Comparison of ENCODE assay signal across 8 cellular contexts in the genomic region with DNA sequence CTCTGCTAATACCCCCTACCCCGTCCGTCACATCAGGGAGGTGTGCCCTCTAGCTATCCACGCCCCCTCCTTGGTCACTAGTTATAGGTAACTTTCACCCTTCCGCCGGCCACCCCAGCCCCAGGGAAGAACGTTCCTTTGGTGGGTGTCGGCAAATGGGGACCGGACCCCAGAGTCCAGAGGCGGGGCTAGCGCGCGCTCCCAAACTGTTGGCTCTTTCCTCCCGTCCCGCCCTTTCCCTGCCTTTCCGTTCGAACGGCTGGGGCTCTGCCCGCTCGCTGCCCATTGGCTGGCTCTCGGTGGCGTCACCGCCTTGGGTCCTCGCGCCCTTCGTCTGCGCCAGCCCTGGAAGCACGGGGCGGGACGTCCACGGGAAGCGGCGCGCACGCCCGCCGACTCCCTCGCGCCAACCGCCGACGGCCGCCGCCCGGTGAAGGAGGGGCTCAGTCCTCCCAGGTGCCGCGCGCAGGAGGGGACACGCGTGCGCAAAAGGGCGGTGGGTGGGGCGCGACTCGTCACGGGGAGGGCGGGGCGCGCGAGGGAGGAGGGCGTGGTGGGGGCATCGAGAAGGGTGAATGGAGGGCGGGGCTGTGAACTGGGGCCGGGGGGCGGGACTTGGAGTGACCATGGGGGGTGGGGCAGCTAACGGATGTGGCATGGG. TPM values are rescaled to one million over a fixed set of nuclear protein-coding genes. Genes with fewer than 3 reads are reported as not detected.
DNase-seq lines count a peak whose midpoint lies in the region; ATAC-seq and TF ChIP-seq lines count a peak whose summit lies in the region.

No MANE protein-coding gene starts in this region.

- DNase-seq in GM13977 (ENCODE audit: low spot score) (peak; percentile 100), NCI-H146 (lab: John Stamatoyannopoulos, UW) (peak; percentile 97), T follicular helper cell (ENCODE audit: low read depth) (peak; percentile 96), adrenal gland (peak; percentile 98), heart right ventricle (peak; percentile 97 to 99), posterior vena cava (ENCODE audit: low spot score) (peak; percentile 99), upper lobe of left lung (peak; percentile 98 to 100)

- H3K36me3 ChIP-seq in adrenal gland (replicated peaks in 1 of 2) (peaks cover 0 to 32% of the 10 kb centered on the region in 2 donors), heart right ventricle (peaks cover 0 to 33% (median 21%) of the 10 kb centered on the region in 9 donors), upper lobe of left lung (peaks cover 6 to 32% (median 21%) of the 10 kb centered on the region in 4 donors)

- intact Hi-C loops in adrenal gland (cut with DNase I) (loop anchor here in 1 of 2 donors (10.0 kb wide), 1 partner anchor 1675 kb away; a partner anchor contains a TSS), heart right ventricle (cut with DNase I) (loop anchor here in 5 of 10 donors (1.0 to 10.0 kb wide), 5 partner anchors 8 to 1745 kb away; a partner anchor contains a TSS), posterior vena cava (cut with DNase I) (no loop called here)

- H3K4me1 ChIP-seq in adrenal gland (replicated peaks in 1 of 2) (peaks cover 7 to 22% of the 10 kb centered on the region in 2 donors), heart right ventricle (peaks cover 5 to 29% (median 19%) of the 10 kb centered on the region in 9 donors), upper lobe of left lung (peaks cover 13 to 27% (median 16%) of the 10 kb centered on the region in 4 donors)

- WGBS in adrenal gland, 4 donors = 0 to 1% (median 1%) methylated on average over 23 to 62 of the region's 65 CpGs
- WGBS in heart right ventricle, 2 donors = 0% methylated on average over 54 to 64 of the region's 65 CpGs
- 0 to 1% methylated on average over 21 to 36 of the region's 65 CpGs for WGBS in upper lobe of left lung, 2 donors

- TF ChIP-seq POLR2A in adrenal gland (IDR thresholded peaks at IDR 0.05) (peak in 1 of 2 donors; percentile 75), upper lobe of left lung (IDR thresholded peaks at IDR 0.05) (peak in 3 of 4 donors; percentile 40 to 72 (median 44))

- in situ Hi-C loops in GM13977 (cut with MboI; ENCODE audit: low pct_unique_long_range_greater_than_20kb, low sequenced_read_pairs, unreplicated experiment) = no loop called here

- H3K4me3 ChIP-seq in adrenal gland (peak overlapping the region in 3 of 4 donors; percentile 44 to 99 (median 98)), heart right ventricle (peak overlapping the region; percentile 74 to 100 (median 99)), upper lobe of left lung (peak overlapping the region; percentile 81 to 99 (median 87))

- peak in 1 of 4 donors; percentile 68 for TF ChIP-seq EP300 in upper lobe of left lung (IDR thresholded peaks at IDR 0.05)

- H3K27ac ChIP-seq in adrenal gland = peak overlapping the region; percentile 72 to 100 (median 95)
- peak overlapping the region; percentile 93 to 100 (median 99) for H3K27ac ChIP-seq in heart right ventricle
- peak overlapping the region; percentile 96 to 99 (median 98) for H3K27ac ChIP-seq in upper lobe of left lung

- ATAC-seq in HG02870 (IDR thresholded peaks at IDR 0.05; ENCODE audit: unreplicated experiment) (peak; percentile 80), heart right ventricle (peak; percentile 90 to 93 (median 91)), upper lobe of left lung (ENCODE audit: low FRiP score in 2 of 2) (peak; percentile 94 to 95)

- H3K9me3 ChIP-seq in adrenal gland (replicated peaks in 1 of 3) (no peaks in the 10 kb centered on the region), heart right ventricle (no peaks in the 10 kb centered on the region), upper lobe of left lung (no peaks in the 10 kb centered on the region)

- TF ChIP-seq CTCF in GM13977 (IDR thresholded peaks at IDR 0.05; ENCODE audit: extremely low read depth, insufficient read depth, missing control alignments) (no peak), adrenal gland (IDR thresholded peaks at IDR 0.05) (no peak), heart right ventricle (IDR thresholded peaks at IDR 0.05) (no peak), upper lobe of left lung (IDR thresholded peaks at IDR 0.05) (no peak)

- H3K27me3 ChIP-seq in adrenal gland = no peaks in the 10 kb centered on the region
- no peaks in the 10 kb centered on the region for H3K27me3 ChIP-seq in heart right ventricle
- no peaks in the 10 kb centered on the region for H3K27me3 ChIP-seq in upper lobe of left lung

RNA-seq across cellular contexts. Expression of a gene that starts 0.6 kb away (rescaled TPM):
- total RNA-seq in adrenal gland (100 to 1,000 TPM in 1 of 8 donors, 10 to 100 TPM in 7; 50.5 to 102 (median 66.6) TPM), heart right ventricle (10 to 100 TPM; 36.2 to 61.2 (median 48.9) TPM), posterior vena cava (10 to 100 TPM; 46.3 to 67.6 TPM), upper lobe of left lung (100 to 1,000 TPM in 1 of 6 donors, 10 to 100 TPM in 5; 61.7 to 150 (median 65.5) TPM)
- polyA plus RNA-seq in adrenal gland (100 to 1,000 TPM in 2 of 3 donors, 10 to 100 TPM in 1; 36.6 to 410 (median 298) TPM), heart right ventricle (100 to 1,000 TPM in 1 of 2 donors, 10 to 100 TPM in 1; 59.5 to 125 TPM)

RNA-seq across cellular contexts. Expression of a gene that starts 7.7 kb away (rescaled TPM):
- 100 to 1,000 TPM; 267 to 437 (median 306) TPM for total RNA-seq in adrenal gland
- polyA plus RNA-seq in adrenal gland = 100 to 1,000 TPM; 212 to 370 (median 213) TPM
- 100 to 1,000 TPM in 9 of 10 donors, 10 to 100 TPM in 1; 99.8 to 132 (median 114) TPM for total RNA-seq in heart right ventricle
- 100 to 1,000 TPM in 1 of 2 donors, 10 to 100 TPM in 1; 94.7 to 161 TPM for polyA plus RNA-seq in heart right ventricle
- total RNA-seq in posterior vena cava = 100 to 1,000 TPM; 107 to 110 TPM
- 100 to 1,000 TPM in 4 of 6 donors, 10 to 100 TPM in 2; 53.4 to 171 (median 112) TPM for total RNA-seq in upper lobe of left lung

RNA-seq across cellular contexts. Expression of a gene that starts 9.7 kb away (rescaled TPM):
- 10 to 100 TPM in 4 of 8 donors, 1 to 10 TPM in 4; 3.6 to 23.9 (median 10.3) TPM for total RNA-seq in adrenal gland
- 10 to 100 TPM in 1 of 3 donors, 1 to 10 TPM in 2; 5.0 to 73.5 (median 8.3) TPM for polyA plus RNA-seq in adrenal gland
- total RNA-seq in heart right ventricle = 1 to 10 TPM; 3.6 to 8.5 (median 5.7) TPM
- polyA plus RNA-seq in heart right ventricle = 10 to 100 TPM in 1 of 2 donors, 1 to 10 TPM in 1; 3.1 to 10.2 TPM
- total RNA-seq in posterior vena cava = 10 to 100 TPM; 15.4 to 19.3 TPM
- total RNA-seq in upper lobe of left lung = 10 to 100 TPM in 5 of 6 donors, 1 to 10 TPM in 1; 8.2 to 57.6 (median 19.5) TPM

RNA-seq across cellular contexts. Expression of a gene that starts 18.6 kb away (rescaled TPM):
- total RNA-seq in adrenal gland (1 to 10 TPM in 6 of 8 donors, under 1 TPM in 1, not detected in 1; 0.60 to 3.3 (median 1.6) TPM), heart right ventricle (1 to 10 TPM in 2 of 10 donors, under 1 TPM in 6, not detected in 2; 0.09 to 6.1 (median 0.36) TPM), posterior vena cava (1 to 10 TPM in 1 of 2 donors, under 1 TPM in 1; 0.29 to 1.0 TPM), upper lobe of left lung (10 to 100 TPM in 1 of 6 donors, 1 to 10 TPM in 5; 1.2 to 11.8 (median 4.4) TPM)
- polyA plus RNA-seq in adrenal gland (1 to 10 TPM in 1 of 3 donors, under 1 TPM in 2; 0.74 to 1.4 (median 0.88) TPM), heart right ventricle (under 1 TPM; 0.28 to 0.29 TPM)

RNA-seq across cellular contexts. Expression of a gene that starts 44.2 kb away (rescaled TPM):
- 10 to 100 TPM in 1 of 8 donors, 1 to 10 TPM in 7; 2.3 to 10.3 (median 6.7) TPM for total RNA-seq in adrenal gland
- polyA plus RNA-seq in adrenal gland = 10 to 100 TPM in 1 of 3 donors, 1 to 10 TPM in 2; 3.8 to 11.2 (median 4.2) TPM
- 1 to 10 TPM; 2.7 to 6.5 (median 4.9) TPM for total RNA-seq in heart right ventricle
- polyA plus RNA-seq in heart right ventricle = 1 to 10 TPM; 1.2 to 4.3 TPM
- total RNA-seq in posterior vena cava = 1 to 10 TPM; 3.9 to 5.0 TPM
- total RNA-seq in upper lobe of left lung = 1 to 10 TPM; 3.2 to 8.7 (median 6.1) TPM

Comparison
In these comparisons a context has a peak if more than half of its experiments do, and no peak if none do; other contexts are left out.
1. Peak in every context shown above with its lines: DNase-seq, ATAC-seq, H3K4me3 ChIP-seq and H3K27ac ChIP-seq.